ENCODE assay signal across 8 cellular contexts in the genomic region with DNA sequence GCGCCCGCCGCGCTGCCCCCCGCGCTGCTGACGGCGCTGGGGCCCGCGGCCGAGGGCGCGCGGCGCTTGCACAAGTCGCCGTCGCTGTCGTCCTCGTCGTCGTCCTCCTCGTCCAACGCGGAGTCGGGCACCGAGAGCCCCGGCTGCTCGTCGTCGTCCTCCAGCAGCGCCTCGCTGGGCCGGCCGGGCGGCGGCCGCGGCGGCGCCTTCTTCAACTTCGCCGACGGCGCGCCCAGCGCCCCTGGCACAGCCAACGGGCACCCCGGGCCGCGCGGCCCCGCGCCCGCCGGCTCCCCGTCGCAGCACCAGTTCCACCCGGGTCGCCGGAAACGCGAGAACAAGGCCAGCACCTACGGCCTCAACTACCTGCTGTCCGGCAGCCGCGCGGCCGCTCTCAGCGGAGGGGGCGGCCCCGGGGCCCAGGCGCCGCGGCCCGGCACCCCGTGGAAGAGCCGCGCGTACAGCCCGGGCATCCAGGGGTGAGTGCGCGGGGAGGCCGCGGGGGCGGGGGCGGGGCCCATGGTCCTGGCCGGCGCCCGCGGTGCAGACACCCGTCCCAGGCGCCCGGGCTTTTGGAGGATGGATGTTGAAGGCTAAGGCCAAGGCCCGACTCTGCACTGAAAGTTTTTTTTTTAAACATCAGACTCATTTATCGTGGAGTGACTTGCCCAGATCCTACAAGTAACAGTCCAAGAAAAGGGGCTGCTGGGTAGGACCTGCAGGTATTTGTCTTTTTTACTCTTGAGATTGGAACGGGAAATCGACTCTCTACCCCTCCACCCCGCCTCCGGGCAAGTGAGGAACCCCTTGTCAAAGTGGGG. TPM values are rescaled to one million over a fixed set of nuclear protein-coding genes. Genes with fewer than 3 reads are reported as not detected.
DNase-seq lines count a peak whose midpoint lies in the region; ATAC-seq and TF ChIP-seq lines count a peak whose summit lies in the region.

No MANE protein-coding gene starts in this region.

- ATAC-seq in HG02870 (IDR thresholded peaks at IDR 0.05; ENCODE audit: unreplicated experiment): no peak

- TF ChIP-seq CTCF in fibroblast of villous mesenchyme (IDR thresholded peaks at IDR 0.05; ENCODE audit: insufficient read depth, low read depth, low read length): no peak

- no peak overlapping the region for H3K9ac ChIP-seq in HUES48 (ENCODE audit: low read depth, low read length)

- peak; percentile 33 for DNase-seq in CD1c-positive myeloid dendritic cell (ENCODE audit: extremely low spot score)
- peak; percentile 69 for DNase-seq in activated CD8-positive, alpha-beta memory T cell treated with anti-CD3 and anti-CD28 coated beads, Interleukin-2, amount 50 U/mL, for 48 hours
- DNase-seq in fibroblast of villous mesenchyme (ENCODE audit: low read depth): no peak
- DNase-seq in posterior vena cava (ENCODE audit: low spot score): peak; percentile 82
- DNase-seq in SW 1271 (lab: John Stamatoyannopoulos, UW): no peak
- no peak for DNase-seq in GF-D8 (lab: John Stamatoyannopoulos, UW)

- no peak overlapping the region for H3K27ac ChIP-seq in HUES48 (ENCODE audit: low read depth, low read length)

- H3K9me3 ChIP-seq in HUES48 (ENCODE audit: control insufficient read depth, insufficient read depth, low read length): no peaks in the 10 kb centered on the region

- H3K4me1 ChIP-seq in HUES48 (ENCODE audit: control insufficient read depth, insufficient read depth, low read length): peaks cover 20% of the 10 kb centered on the region

- peaks cover 8% of the 10 kb centered on the region; the same call in 1 of the 2 replicates for H3K36me3 ChIP-seq in HUES48 (ENCODE audit: control insufficient read depth, insufficient read depth, low read length)

- intact Hi-C loops in posterior vena cava (cut with DNase I): loop anchor here in 1 of 2 donors (5.0 kb wide), 1 partner anchor 1293 kb away; no protein-coding TSS in a partner anchor

- H3K4me3 ChIP-seq in HUES48 (ENCODE audit: low read depth, low read length) (peak overlapping the region; percentile 75), fibroblast of villous mesenchyme (ENCODE audit: low read depth, low read length) (peak overlapping the region; percentile 77)

- H3K27me3 ChIP-seq in HUES48 (ENCODE audit: control insufficient read depth, insufficient read depth, low read length): peaks cover 8% of the 10 kb centered on the region; the same call in 1 of the 2 replicates

RNA-seq across cellular contexts. Expression of a gene that starts 1.2 kb away (rescaled TPM):
- total RNA-seq in fibroblast of villous mesenchyme (20.0 and 23.3 TPM in 2 replicates), posterior vena cava (10 to 100 TPM; 20.8 to 24.3 TPM)

Comparison
In these comparisons a context has a peak if more than half of its experiments do, and no peak if none do; other contexts are left out.
1. DNase-seq: peak in CD1c-positive myeloid dendritic cell (single experiment), activated CD8-positive, alpha-beta memory T cell treated with anti-CD3 and anti-CD28 coated beads, Interleukin-2, amount 50 U/mL, for 48 hours (single experiment) and posterior vena cava (single experiment); none in fibroblast of villous mesenchyme (single experiment), SW 1271 (0 of 2) and GF-D8 (single experiment).